10 cellular contexts compared by ENCODE assay signal in genomic region chr20:21513881-21514540, GRCh38. TPM values are rescaled to one million over a fixed set of nuclear protein-coding genes. Genes with fewer than 3 reads are reported as not detected.
DNase-seq lines count a peak whose midpoint lies in the region; ATAC-seq and TF ChIP-seq lines count a peak whose summit lies in the region.
"Had no signal": no experiment of that assay in that cellular context is flagged by ENCODE, and none has a peak within 500 bp of the region (broad histone marks: within the 10 kb centered on the region; RNA-seq: fewer than 3 reads in every experiment).

Gene NKX2-2, minus strand, starts transcription at chr20:21514064. Its CDS starts 395 bp downstream, at chr20:21513669.

- no TSS peak for BruUV-seq in Calu3 (replicated peaks; lab: Mats Ljungman, UMichigan)

- H3K14ac ChIP-seq in trophoblast cell (ENCODE audit: low read length), result no peak within 1 kb of the TSS

- CTCF ChIA-PET in Calu3 (lab: Charles Lee), result no interaction called here

- TF ChIP-seq CTCF in Calu3 (IDR thresholded peaks at IDR 0.05; ENCODE audit: unreplicated experiment), result no peak

- H2BK120ac ChIP-seq in trophoblast cell (ENCODE audit: insufficient read depth, low read length, poor library complexity), result no peak within 1 kb of the TSS

- H3K27me3 ChIP-seq in MG63, result no peaks in the 10 kb centered on the region
- H3K27me3 ChIP-seq in endocrine pancreas (ENCODE audit: control insufficient read depth, insufficient read depth, low read length), result no peaks in the 10 kb centered on the region
- H3K27me3 ChIP-seq in trophoblast cell (ENCODE audit: insufficient read depth, low read length), result peaks cover 95% of the 10 kb centered on the region

- H3K9me3 ChIP-seq in MG63 (no peaks in the 10 kb centered on the region), endocrine pancreas (ENCODE audit: control insufficient read depth, low read length) (no peaks in the 10 kb centered on the region), trophoblast cell (ENCODE audit: insufficient read depth, low read depth, low read length) (peaks cover 2% of the 10 kb centered on the region)

- H3K36me3 Mint-ChIP-seq in Calu3 (ENCODE audit: insufficient read depth, unreplicated experiment), result no peaks in the 10 kb centered on the region

- no peak within 1 kb of the TSS for H2AK5ac ChIP-seq in trophoblast cell (ENCODE audit: low read length)

- no peaks in the 10 kb centered on the region for H3K79me1 ChIP-seq in trophoblast cell (ENCODE audit: low read length)

- H3K9ac ChIP-seq in endocrine pancreas (ENCODE audit: control insufficient read depth, insufficient read depth, low read length) (peak within 1 kb of the TSS; percentile 84), trophoblast cell (ENCODE audit: low read length) (no peak within 1 kb of the TSS)

- H4K91ac ChIP-seq in trophoblast cell (ENCODE audit: low read depth, low read length), result no peak within 1 kb of the TSS

- H3K4me3 ChIP-seq in MG63 (peak within 1 kb of the TSS; percentile 59), endocrine pancreas (ENCODE audit: control insufficient read depth, insufficient read depth, low read length) (peak within 1 kb of the TSS; percentile 44), trophoblast cell (ENCODE audit: low read depth, low read length) (no peak within 1 kb of the TSS)

- no peak within 1 kb of the TSS for H3K27ac Mint-ChIP-seq in Calu3 (ENCODE audit: unreplicated experiment)

- H3K4me1 ChIP-seq in endocrine pancreas (ENCODE audit: control insufficient read depth, insufficient read depth, low read length) (no peaks in the 10 kb centered on the region), trophoblast cell (ENCODE audit: control insufficient read depth in 1 of 2, insufficient read depth in 2 of 2, low read length in 2 of 2) (peaks cover 7% of the 10 kb centered on the region in 2 experiments)

- DNase-seq in Calu3, result no peak
- peak; percentile 64 for DNase-seq in MG63
- no peak for DNase-seq in trophoblast cell
- DNase-seq in amniotic stem cell (lab: John Stamatoyannopoulos, UW), result no peak
- DNase-seq in LoVo (ENCODE audit: low spot score), result no peak

- no peak within 1 kb of the TSS for H3K18ac ChIP-seq in trophoblast cell (ENCODE audit: low read length)

- no peak within 1 kb of the TSS for H3K4ac ChIP-seq in trophoblast cell (ENCODE audit: low read depth, low read length)

- H3K36me3 ChIP-seq in MG63 (no peaks in the 10 kb centered on the region), endocrine pancreas (ENCODE audit: control insufficient read depth, insufficient read depth, low read length) (peaks cover 3% of the 10 kb centered on the region), trophoblast cell (ENCODE audit: control insufficient read depth in 1 of 2, insufficient read depth in 2 of 2, low read length in 2 of 2) (no peaks in the 10 kb centered on the region)

- intact Hi-C loops in Calu3 (cut with micrococcal nuclease; ENCODE audit: unreplicated experiment), result no loop called here

- no peaks in the 10 kb centered on the region for H3K4me1 Mint-ChIP-seq in Calu3 (ENCODE audit: low read depth, unreplicated experiment)

- no peak within 1 kb of the TSS for H2BK5ac ChIP-seq in trophoblast cell (ENCODE audit: low read depth, low read length, poor library complexity)

- no peaks in the 10 kb centered on the region for H3K79me2 ChIP-seq in trophoblast cell (ENCODE audit: control insufficient read depth, insufficient read depth, low read length, poor library complexity)

- H2BK12ac ChIP-seq in trophoblast cell (ENCODE audit: low read length), result no peak within 1 kb of the TSS

- H4K12ac ChIP-seq in trophoblast cell (ENCODE audit: low read depth, low read length), result no peak within 1 kb of the TSS

- H3K27ac ChIP-seq in trophoblast cell (ENCODE audit: low read depth, low read length), result no peak within 1 kb of the TSS

- no peak within 1 kb of the TSS for H4K8ac ChIP-seq in trophoblast cell (ENCODE audit: low read depth, low read length)

- peaks cover 12% of the 10 kb centered on the region for H3K27me3 Mint-ChIP-seq in Calu3 (ENCODE audit: unreplicated experiment)

- peak within 1 kb of the TSS; percentile 19 for H2AFZ ChIP-seq in trophoblast cell (ENCODE audit: insufficient read depth, low read length, poor library complexity)

- ATAC-seq in HG03196 (IDR thresholded peaks at IDR 0.05; ENCODE audit: unreplicated experiment), result no peak
- ATAC-seq in GM21825 (IDR thresholded peaks at IDR 0.05; ENCODE audit: unreplicated experiment), result no peak

- H3K4me2 ChIP-seq in trophoblast cell (ENCODE audit: low read length), result peak within 1 kb of the TSS; percentile 54

- no CpG with 5 or more reads among the region's 45 CpGs for WGBS in trophoblast cell (ENCODE audit: extremely low coverage, insufficient coverage, insufficient read length)

- peak within 1 kb of the TSS; percentile 45 for H3K4me3 Mint-ChIP-seq in Calu3 (ENCODE audit: low read depth, unreplicated experiment)

- H3K23ac ChIP-seq in trophoblast cell (ENCODE audit: low read length), result no peak within 1 kb of the TSS

- H3K9me3 Mint-ChIP-seq in Calu3 (ENCODE audit: low read depth, unreplicated experiment), result no peaks in the 10 kb centered on the region

RNA-seq across cellular contexts. Expression of gene NKX2-2, which starts in this region (rescaled TPM):
- not detected in 2 replicates for total RNA-seq in Calu3 (2022)
- total RNA-seq in MG63 (2014; rRNA removed; shearing (Covaris generic); ENCODE audit: low replicate concordance), result 3.1 and 8.1 TPM in 2 replicates
- 0.01 TPM in 1 of 2 replicates, not detected in the other for polyA plus RNA-seq in trophoblast cell (2013)
- total RNA-seq: OCI-LY7 had no signal
- polyA plus RNA-seq: esophagus had no signal
